17 cellular contexts compared by ENCODE assay signal in the genomic region with DNA sequence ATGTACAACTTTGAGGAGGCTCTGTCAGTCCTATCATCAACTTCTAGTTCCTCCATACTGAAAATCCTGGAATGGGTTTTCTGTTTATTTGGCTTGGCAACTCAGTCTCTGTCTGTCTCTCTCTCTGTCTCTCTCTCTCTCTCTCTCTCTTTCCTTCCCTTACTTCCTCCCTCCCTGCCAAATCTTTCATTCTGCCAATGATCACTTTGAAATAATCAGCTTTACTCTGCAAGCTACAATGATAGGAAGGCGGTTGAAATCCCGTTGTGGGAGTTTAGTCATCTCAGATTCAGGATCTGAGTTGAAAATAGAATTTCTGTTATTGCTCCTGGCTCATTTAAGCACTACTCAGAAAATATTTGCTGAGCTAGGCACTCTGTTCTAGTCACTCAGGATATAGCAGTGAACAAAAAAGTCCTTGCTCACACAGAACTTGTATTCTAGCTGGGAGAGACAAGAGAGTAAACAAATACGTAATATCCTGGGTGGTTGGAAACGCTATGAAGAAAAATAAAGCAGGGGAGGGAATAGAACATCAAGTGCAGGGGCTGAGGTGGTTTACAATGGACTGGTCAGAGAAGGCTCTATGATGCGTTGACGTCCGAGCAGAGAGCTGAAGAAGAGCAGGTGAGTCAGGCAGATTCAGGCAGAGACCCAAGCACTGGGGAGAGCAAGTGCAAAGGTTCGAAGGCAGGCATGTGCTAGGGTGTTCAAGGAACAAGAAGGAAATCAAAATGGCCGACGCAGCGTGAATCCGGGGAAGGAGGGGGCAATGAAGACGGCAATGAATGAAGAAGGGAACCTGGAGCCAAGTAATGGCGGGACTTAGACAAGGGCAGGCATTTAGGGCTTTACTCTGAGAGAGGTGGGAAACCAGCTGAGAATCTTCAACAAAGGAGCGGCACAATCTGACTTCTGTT. TPM values are rescaled to one million over a fixed set of nuclear protein-coding genes. Genes with fewer than 3 reads are reported as not detected.
DNase-seq lines count a peak whose midpoint lies in the region; FAIRE-seq and TF ChIP-seq lines count a peak whose summit lies in the region.
"Had no signal": no experiment of that assay in that cellular context is flagged by ENCODE, and none has a peak within 500 bp of the region (broad histone marks: within the 10 kb centered on the region; RNA-seq: fewer than 3 reads in every experiment).

No MANE protein-coding gene starts in this region.

- H3K27me3 ChIP-seq in astrocyte (ENCODE audit: insufficient read depth, low read length) (no peaks in the 10 kb centered on the region), MM.1S (replicated peaks; ENCODE audit: insufficient read depth, low read length) (no peaks in the 10 kb centered on the region), brain microvascular endothelial cell (replicated peaks) (no peaks in the 10 kb centered on the region)
- H3K27me3 ChIP-seq: pancreas had no signal

- H3K9me3 ChIP-seq in astrocyte (ENCODE audit: insufficient read depth, low read depth, low read length): no peaks in the 10 kb centered on the region
- H3K9me3 ChIP-seq in MM.1S (replicated peaks; ENCODE audit: insufficient read depth, low read length): no peaks in the 10 kb centered on the region
- H3K9me3 ChIP-seq: pancreas had no signal

- no peak overlapping the region for H3K4me3 Mint-ChIP-seq in HFFc6
- no peak overlapping the region for H3K4me3 Mint-ChIP-seq in astrocyte (ENCODE audit: unreplicated experiment)
- H3K4me3 Mint-ChIP-seq in osteocyte (ENCODE audit: unreplicated experiment): no peak overlapping the region
- H3K4me3 Mint-ChIP-seq in nephron progenitor cell: no peak overlapping the region
- H3K4me3 Mint-ChIP-seq: stimulated activated naive CD8-positive, alpha-beta T cell treated with anti-CD3 and anti-CD28 coated beads, Interleukin-15, amount 100 ng/mL, for 72 hours; T-cell had no signal

- H3K36me3 ChIP-seq in astrocyte (ENCODE audit: insufficient read depth, low read length) (no peaks in the 10 kb centered on the region), MM.1S (replicated peaks; ENCODE audit: insufficient read depth, low read length) (no peaks in the 10 kb centered on the region), brain microvascular endothelial cell (replicated peaks) (no peaks in the 10 kb centered on the region)
- H3K36me3 ChIP-seq: pancreas had no signal

- in situ Hi-C loops in brain microvascular endothelial cell (cut with HindIII; ENCODE audit: low pct_ligation_motif_present, low sequenced_read_pairs): no loop called here

- H3K4me1 Mint-ChIP-seq in HFFc6 (ENCODE audit: low read depth) (peaks cover 48% of the 10 kb centered on the region), astrocyte (ENCODE audit: low read depth, unreplicated experiment) (peaks cover 28% of the 10 kb centered on the region), osteocyte (ENCODE audit: unreplicated experiment) (peaks cover 30% of the 10 kb centered on the region), nephron progenitor cell (no peaks in the 10 kb centered on the region)
- H3K4me1 Mint-ChIP-seq: T-cell had no signal

- H4K20me1 ChIP-seq in astrocyte (ENCODE audit: insufficient read depth, low read length) (no peaks in the 10 kb centered on the region), MM.1S (ENCODE audit: insufficient read depth, low read length) (no peaks in the 10 kb centered on the region)

- no peak for FAIRE-seq in astrocyte (lab: Jason Lieb, UNC)
- no peak for FAIRE-seq in GM12891 (lab: Jason Lieb, UNC)
- FAIRE-seq: endometrium, frontal cortex, pancreas had no signal

- no peaks in the 10 kb centered on the region for H3F3A ChIP-seq in MM.1S (ENCODE audit: insufficient read depth, low read length)

- H3K27me3 Mint-ChIP-seq in HFFc6 (ENCODE audit: insufficient read depth) (peaks cover 2% of the 10 kb centered on the region), astrocyte (ENCODE audit: low read depth, unreplicated experiment) (no peaks in the 10 kb centered on the region), osteocyte (ENCODE audit: unreplicated experiment) (no peaks in the 10 kb centered on the region), nephron progenitor cell (ENCODE audit: low read depth, poor library complexity) (peaks cover 7% of the 10 kb centered on the region)

- H3K4me1 ChIP-seq in astrocyte (ENCODE audit: insufficient read depth, low read length) (peaks cover 21% of the 10 kb centered on the region), MM.1S (ENCODE audit: low read length) (no peaks in the 10 kb centered on the region)
- H3K4me1 ChIP-seq: pancreas had no signal

- H3K9me3 Mint-ChIP-seq in HFFc6 (no peaks in the 10 kb centered on the region; the same call in 1 of the 2 replicates), astrocyte (ENCODE audit: unreplicated experiment) (peaks cover 5% of the 10 kb centered on the region), osteocyte (ENCODE audit: unreplicated experiment) (no peaks in the 10 kb centered on the region), nephron progenitor cell (peaks cover 10% of the 10 kb centered on the region)
- H3K9me3 Mint-ChIP-seq: T-cell had no signal

- H3K27ac ChIP-seq in astrocyte (ENCODE audit: low read depth, low read length) (no peak overlapping the region), MM.1S (ENCODE audit: low read length) (no peak overlapping the region), brain microvascular endothelial cell (no peak overlapping the region)
- H3K27ac ChIP-seq: pancreas had no signal

- H3K36me3 Mint-ChIP-seq in HFFc6 (ENCODE audit: low read depth) (0 out of 2 replicates have a peak, but pooled peaks cover 3% of the 10 kb centered on the region), astrocyte (ENCODE audit: low read depth, unreplicated experiment) (no peaks in the 10 kb centered on the region), osteocyte (ENCODE audit: unreplicated experiment) (no peaks in the 10 kb centered on the region), nephron progenitor cell (ENCODE audit: low read depth) (no peaks in the 10 kb centered on the region)
- H3K36me3 Mint-ChIP-seq: T-cell had no signal

- H3K9ac ChIP-seq in astrocyte (ENCODE audit: low read length): no peak overlapping the region
- no peak overlapping the region for H3K9ac ChIP-seq in MM.1S (ENCODE audit: low read length)

- H3K4me3 ChIP-seq in astrocyte (ENCODE audit: insufficient read depth, low read depth, low read length) (no peak overlapping the region), MM.1S (ENCODE audit: low read length) (no peak overlapping the region), brain microvascular endothelial cell (ENCODE audit: low read depth, low read length) (no peak overlapping the region)
- H3K4me3 ChIP-seq: pancreas had no signal

- no peak overlapping the region for H2AFZ ChIP-seq in astrocyte (ENCODE audit: low read depth, low read length)
- H2AFZ ChIP-seq in MM.1S (ENCODE audit: low read length): no peak overlapping the region

- H3K9me2 ChIP-seq in MM.1S (replicated peaks; ENCODE audit: insufficient read depth, low read length): no peaks in the 10 kb centered on the region

- H3K4me2 ChIP-seq in astrocyte (ENCODE audit: low read length): no peak overlapping the region
- no peak overlapping the region for H3K4me2 ChIP-seq in MM.1S (ENCODE audit: low read depth, low read length)

- TF ChIP-seq CTCF in HFFc6 (IDR thresholded peaks at IDR 0.05) (no peak), astrocyte (IDR thresholded peaks at IDR 0.05; ENCODE audit: insufficient read depth, low read depth, low read length) (no peak), osteocyte (IDR thresholded peaks at IDR 0.05) (no peak), nephron progenitor cell (IDR thresholded peaks at IDR 0.05) (no peak), MM.1S (IDR thresholded peaks at IDR 0.05; ENCODE audit: low read length) (no peak), brain microvascular endothelial cell (IDR thresholded peaks at IDR 0.05; ENCODE audit: low read depth, low read length, missing control alignments) (no peak)

- H3K79me2 ChIP-seq in astrocyte (ENCODE audit: insufficient read depth, low read length) (no peaks in the 10 kb centered on the region), MM.1S (ENCODE audit: low read length) (no peaks in the 10 kb centered on the region)

- no peak for TF ChIP-seq POLR2A in GM12891 (IDR thresholded peaks at IDR 0.05; ENCODE audit: low read depth, low read length)

- no peak for DNase-seq in HFFc6
- DNase-seq in astrocyte (ENCODE audit: low read depth): peak; percentile 36
- DNase-seq in hepatic stellate cell (ENCODE audit: low spot score): peak; percentile 12
- DNase-seq in osteocyte (ENCODE audit: extremely low spot score, unreplicated experiment): no peak
- no peak for DNase-seq in GM12891 (ENCODE audit: insufficient read length, low spot score)
- DNase-seq in nephron progenitor cell: no peak
- DNase-seq in MM.1S: no peak
- DNase-seq in brain microvascular endothelial cell: no peak
- DNase-seq: NCI-H1417 treated with DMSO at 0.1 percent for 48 hours; NCI-H526; pancreas; stimulated activated CD4-positive, alpha-beta T cell treated with anti-CD3 and anti-CD28 coated beads, Interleukin-2, amount 100 ng/mL, for 48 hours; stimulated activated naive CD8-positive, alpha-beta T cell treated with anti-CD3 and anti-CD28 coated beads, Interleukin-15, amount 100 ng/mL, for 72 hours; T-cell; trophoblast cell had no signal

- H3K27ac Mint-ChIP-seq in HFFc6 (peak overlapping the region; percentile 60), astrocyte (ENCODE audit: unreplicated experiment) (peak overlapping the region; percentile 50), osteocyte (ENCODE audit: unreplicated experiment) (peak overlapping the region; percentile 43), nephron progenitor cell (no peak overlapping the region)
- H3K27ac Mint-ChIP-seq: stimulated activated naive CD8-positive, alpha-beta T cell treated with anti-CD3 and anti-CD28 coated beads, Interleukin-15, amount 100 ng/mL, for 72 hours; T-cell had no signal

TF ChIP-seq in GM12891, 5 proteins besides CTCF, POLR2A, EP300 and RAD21:
- TF ChIP-seq TAF1 (IDR thresholded peaks at IDR 0.05; ENCODE audit: low read depth, low read length) (no peak), POLR2AphosphoS5 (IDR thresholded peaks at IDR 0.05; ENCODE audit: low read depth, low read length) (no peak), POU2F2 (IDR thresholded peaks at IDR 0.05; ENCODE audit: low read depth, low read length) (no peak), PAX5 (IDR thresholded peaks at IDR 0.05; ENCODE audit: insufficient read depth, low read length, severe bottlenecking) (no peak), SPI1 (IDR thresholded peaks at IDR 0.05; ENCODE audit: low read depth, low read length) (no peak)

RNA-seq across cellular contexts. Expression of a gene that starts 56.5 kb away (rescaled TPM):
- total RNA-seq in HFFc6 (2021; fragmentation: NEBNext Ultra II Directional; extraction: Animal tissue kit (Norgen Biotek cat#: 25700)): 100 to 1,000 TPM; 160 to 197 (median 171) TPM
- total RNA-seq in astrocyte (116 and 119 TPM in 2 replicates), osteocyte (122 and 126 TPM in 2 replicates)
- polyA plus RNA-seq in GM12891 (2012; ENCODE audit: low read depth, missing spikeins): 89.3 TPM

Comparison
In these comparisons a context has a peak if more than half of its experiments do, and no peak if none do; other contexts are left out.
1. DNase-seq: peak in astrocyte (single experiment) and hepatic stellate cell (single experiment); none in HFFc6 (single experiment), osteocyte (single experiment), GM12891 (single experiment), nephron progenitor cell (single experiment), MM.1S (single experiment) and brain microvascular endothelial cell (single experiment).